In the genomic region with DNA sequence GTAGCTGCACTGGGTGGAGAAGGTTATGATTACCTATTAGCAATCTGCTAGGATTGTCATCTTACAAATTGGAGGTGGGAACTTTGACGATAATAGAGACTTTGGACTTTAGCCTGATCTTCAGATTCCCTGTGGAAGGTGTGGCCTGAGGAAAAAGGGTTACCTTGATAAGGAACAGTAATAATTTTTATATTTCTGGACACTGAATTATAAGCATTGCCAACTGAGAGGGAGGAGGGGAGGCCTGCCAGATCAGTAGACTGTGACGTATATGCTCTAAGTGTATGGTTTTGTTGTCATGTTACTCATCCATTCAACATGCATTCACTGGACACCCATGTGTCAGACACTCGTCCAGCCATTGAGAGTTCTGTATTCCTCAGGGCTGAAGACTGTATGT, we compare ENCODE assay signal across 19 cellular contexts.
DNase-seq lines count a peak whose midpoint lies in the region; ATAC-seq, FAIRE-seq and TF ChIP-seq lines count a peak whose summit lies in the region.
"Had no signal": no experiment of that assay in that cellular context is flagged by ENCODE, and none has a peak within 500 bp of the region (broad histone marks: within the 10 kb centered on the region; RNA-seq: fewer than 3 reads in every experiment).

No MANE protein-coding gene starts in this region.

- DNase-seq in Caco-2 (peak in 1 of 2 experiments; percentile 32), RCC 7860 (ENCODE audit: low spot score) (peak; percentile 42), endothelial cell (ENCODE audit: low spot score) (no peak), left colon (peak; percentile 38 to 43), posterior vena cava (ENCODE audit: low spot score) (no peak), NCI-H146 treated with DMSO at 0.1 percent for 48 hours (lab: John Stamatoyannopoulos, UW; ENCODE audit: unreplicated experiment) (no peak)
- DNase-seq in naive thymus-derived CD4-positive, alpha-beta T cell, result no peak
- DNase-seq: 8988T, NCI-H1092, NCI-H1694 treated with DMSO at 0.1 percent for 48 hours, NCI-H446 treated with DMSO at 0.1 percent for 48 hours, NCI-H774, SHP77 had no signal

- no peaks in the 10 kb centered on the region for H3K36me3 ChIP-seq in Caco-2 (ENCODE audit: control insufficient read depth, insufficient read depth, low read length)
- no peaks in the 10 kb centered on the region for H3K36me3 ChIP-seq in naive thymus-derived CD4-positive, alpha-beta T cell (ENCODE audit: control insufficient read depth in 2 of 3, insufficient read depth in 3 of 3, low read length in 3 of 3)
- H3K36me3 ChIP-seq: BLaER1 had no signal

- no peaks in the 10 kb centered on the region for H3K36me3 Mint-ChIP-seq in Caco-2 (ENCODE audit: insufficient read depth, unreplicated experiment)
- H3K36me3 Mint-ChIP-seq in endothelial cell (ENCODE audit: low read depth, unreplicated experiment), result no peaks in the 10 kb centered on the region
- H3K36me3 Mint-ChIP-seq in naive thymus-derived CD4-positive, alpha-beta T cell, result peaks cover 0 to 11% (median 5%) of the 10 kb centered on the region in 5 donors

- FAIRE-seq in RCC 7860 (lab: Jason Lieb, UNC), result no peak
- FAIRE-seq: G401.6, GM12891, HTR-8/SVneo had no signal

- TF ChIP-seq CTCF in Caco-2 (IDR thresholded peaks at IDR 0.05; ENCODE audit: insufficient read depth in 1 of 2, low read depth in 1 of 2, low read length in 1 of 2, severe bottlenecking in 1 of 2, unreplicated experiment in 1 of 2) (no peak), endothelial cell (IDR thresholded peaks at IDR 0.05; ENCODE audit: unreplicated experiment) (no peak)

- no peaks in the 10 kb centered on the region for H3K9me3 ChIP-seq in Caco-2
- no peaks in the 10 kb centered on the region for H3K9me3 ChIP-seq in naive thymus-derived CD4-positive, alpha-beta T cell (ENCODE audit: control insufficient read depth in 2 of 3, low read length in 3 of 3)
- H3K9me3 ChIP-seq: BLaER1 had no signal

- H3K27ac Mint-ChIP-seq in Caco-2 (ENCODE audit: unreplicated experiment), result peak overlapping the region; percentile 10
- H3K27ac Mint-ChIP-seq in endothelial cell (ENCODE audit: unreplicated experiment), result peak overlapping the region; percentile 94
- no peak overlapping the region for H3K27ac Mint-ChIP-seq in naive thymus-derived CD4-positive, alpha-beta T cell

- CTCF ChIA-PET in Caco-2 (lab: Charles Lee), result no interaction called here
- CTCF ChIA-PET in naive thymus-derived CD4-positive, alpha-beta T cell (lab: Charles Lee), result interaction anchor here (0.6 kb wide), 1 partner anchor 1076 kb away, joined by 5 read pairs; no protein-coding TSS in a partner anchor

- H3K4me3 Mint-ChIP-seq in Caco-2 (ENCODE audit: unreplicated experiment) (no peak overlapping the region), endothelial cell (ENCODE audit: unreplicated experiment) (no peak overlapping the region)
- no peak overlapping the region for H3K4me3 Mint-ChIP-seq in naive thymus-derived CD4-positive, alpha-beta T cell

- peaks cover 16% of the 10 kb centered on the region for H3K4me1 ChIP-seq in Caco-2
- H3K4me1 ChIP-seq in naive thymus-derived CD4-positive, alpha-beta T cell (ENCODE audit: control insufficient read depth in 2 of 2, insufficient read depth in 2 of 2, low read length in 2 of 2), result no peaks in the 10 kb centered on the region
- H3K4me1 ChIP-seq: BLaER1 had no signal

- no peaks in the 10 kb centered on the region for H3K27me3 ChIP-seq in Caco-2 (replicated peaks; ENCODE audit: control insufficient read depth, insufficient read depth, low read length)
- H3K27me3 ChIP-seq in naive thymus-derived CD4-positive, alpha-beta T cell (ENCODE audit: control insufficient read depth in 2 of 2, insufficient read depth in 2 of 2, low read length in 2 of 2), result no peaks in the 10 kb centered on the region
- H3K27me3 ChIP-seq: BLaER1 had no signal

- ATAC-seq in left colon, result peak; percentile 90
- ATAC-seq in GM21360 (IDR thresholded peaks at IDR 0.05; ENCODE audit: unreplicated experiment), result no peak
- no peak for ATAC-seq in naive thymus-derived CD4-positive, alpha-beta T cell
- ATAC-seq: HCT116 had no signal

- BruUV-seq in Caco-2 (replicated peaks; lab: Mats Ljungman, UMichigan), result no TSS peak

- peaks cover 25% of the 10 kb centered on the region for H3K4me1 Mint-ChIP-seq in Caco-2 (ENCODE audit: low read depth, unreplicated experiment)
- H3K4me1 Mint-ChIP-seq in endothelial cell (ENCODE audit: unreplicated experiment), result peaks cover 35% of the 10 kb centered on the region
- H3K4me1 Mint-ChIP-seq in naive thymus-derived CD4-positive, alpha-beta T cell, result peaks cover 0 to 4% (median 0%) of the 10 kb centered on the region in 7 donors

- intact Hi-C loops in Caco-2 (cut with micrococcal nuclease; ENCODE audit: unreplicated experiment) (no loop called here), left colon (cut with DNase I, micrococcal nuclease) (no loop called here), posterior vena cava (cut with DNase I) (no loop called here)
- intact Hi-C loops in naive thymus-derived CD4-positive, alpha-beta T cell (cut with micrococcal nuclease), result no loop called here

- no peak overlapping the region for H3K27ac ChIP-seq in naive thymus-derived CD4-positive, alpha-beta T cell (ENCODE audit: low read depth, low read length)
- H3K27ac ChIP-seq: BLaER1 had no signal

- no peaks in the 10 kb centered on the region for H3K9me3 Mint-ChIP-seq in Caco-2 (ENCODE audit: unreplicated experiment)
- no peaks in the 10 kb centered on the region for H3K9me3 Mint-ChIP-seq in endothelial cell (ENCODE audit: unreplicated experiment)
- H3K9me3 Mint-ChIP-seq in naive thymus-derived CD4-positive, alpha-beta T cell, result no peaks in the 10 kb centered on the region

- POLR2A ChIA-PET in Caco-2 (lab: Charles Lee), result no interaction called here
- POLR2A ChIA-PET in naive thymus-derived CD4-positive, alpha-beta T cell (lab: Charles Lee), result no interaction called here

- no peak overlapping the region for H3K4me3 ChIP-seq in Caco-2 (ENCODE audit: low read depth, low read length)
- H3K4me3 ChIP-seq in naive thymus-derived CD4-positive, alpha-beta T cell (ENCODE audit: low read length), result no peak overlapping the region
- H3K4me3 ChIP-seq: BLaER1 had no signal

- no peaks in the 10 kb centered on the region for H3K27me3 Mint-ChIP-seq in Caco-2 (ENCODE audit: insufficient read depth, unreplicated experiment)
- peaks cover 1% of the 10 kb centered on the region for H3K27me3 Mint-ChIP-seq in endothelial cell (ENCODE audit: unreplicated experiment)
- no peaks in the 10 kb centered on the region for H3K27me3 Mint-ChIP-seq in naive thymus-derived CD4-positive, alpha-beta T cell

Comparison
In these comparisons a context has a peak if more than half of its experiments do, and no peak if none do; other contexts are left out.
1. DNase-seq: peak in RCC 7860 (single experiment) and left colon (2 of 2); none in endothelial cell (single experiment), posterior vena cava (single experiment), naive thymus-derived CD4-positive, alpha-beta T cell (0 of 9) and NCI-H146 treated with DMSO at 0.1 percent for 48 hours (single experiment).
2. H3K27ac Mint-ChIP-seq: peak in Caco-2 (single experiment) and endothelial cell (single experiment); none in naive thymus-derived CD4-positive, alpha-beta T cell (0 of 9).